ENCODE assay signal across 9 cellular contexts in genomic region chr12:55708695-55709233, GRCh38. TPM values are rescaled to one million over a fixed set of nuclear protein-coding genes. Genes with fewer than 3 reads are reported as not detected.
DNase-seq lines count a peak whose midpoint lies in the region; ATAC-seq and TF ChIP-seq lines count a peak whose summit lies in the region.
"Had no signal": no experiment of that assay in that cellular context is flagged by ENCODE, and none has a peak within 500 bp of the region (broad histone marks: within the 10 kb centered on the region; RNA-seq: fewer than 3 reads in every experiment).

No MANE protein-coding gene starts in this region.

- H3K27ac ChIP-seq in CD4-positive, alpha-beta T cell (ENCODE audit: low read depth, low read length): no peak overlapping the region
- H3K27ac ChIP-seq in OCI-LY3 (ENCODE audit: low read length) (no peak overlapping the region), gastroesophageal sphincter (peak overlapping the region; percentile 86 to 97 (median 96)), neutrophil (no peak overlapping the region), SJCRH30 (no peak overlapping the region)

- H3K4me3 Mint-ChIP-seq in CD4-positive, alpha-beta T cell: peak overlapping the region; percentile 85

- H3K4me1 ChIP-seq in OCI-LY3 (ENCODE audit: low read length) (peaks cover 17% of the 10 kb centered on the region), gastroesophageal sphincter (peaks cover 0 to 93% (median 19%) of the 10 kb centered on the region in 3 donors), neutrophil (ENCODE audit: control insufficient read depth in 1 of 2, insufficient read depth in 1 of 2, low read depth in 1 of 2, low read length in 1 of 2) (peaks cover 17 to 20% of the 10 kb centered on the region in 2 experiments), SJCRH30 (peaks cover 32% of the 10 kb centered on the region)

- peaks cover 39% of the 10 kb centered on the region for H3K27me3 Mint-ChIP-seq in CD4-positive, alpha-beta T cell

- H3K4me1 Mint-ChIP-seq in CD4-positive, alpha-beta T cell (ENCODE audit: low read depth): peaks cover 21% of the 10 kb centered on the region

- TF ChIP-seq CTCF in CD4-positive, alpha-beta T cell (IDR thresholded peaks at IDR 0.05): no peak
- TF ChIP-seq CTCF in OCI-LY3 (IDR thresholded peaks at IDR 0.05; ENCODE audit: low read depth, low read length) (no peak), gastroesophageal sphincter (IDR thresholded peaks at IDR 0.05) (no peak), neutrophil (IDR thresholded peaks at IDR 0.05) (no peak)

- peak overlapping the region; percentile 43 for H3K4me2 ChIP-seq in OCI-LY3 (ENCODE audit: low read length)

- H3K9me3 Mint-ChIP-seq in CD4-positive, alpha-beta T cell: no peaks in the 10 kb centered on the region

- no peak for TF ChIP-seq EP300 in gastroesophageal sphincter (IDR thresholded peaks at IDR 0.05)

- H4K20me1 ChIP-seq in OCI-LY3 (ENCODE audit: insufficient read depth, low read length): no peaks in the 10 kb centered on the region

- H3K4me3 ChIP-seq in OCI-LY3 (ENCODE audit: low read length) (peak overlapping the region; percentile 74; the same call in 1 of the 2 replicates), gastroesophageal sphincter (peak overlapping the region in 1 of 2 donors; percentile 85), neutrophil (ENCODE audit: low read depth in 1 of 2, low read length in 1 of 2) (peak overlapping the region; percentile 59 to 85), SJCRH30 (no peak overlapping the region)

- no peaks in the 10 kb centered on the region for H3K79me2 ChIP-seq in OCI-LY3 (ENCODE audit: low read length)

- no peaks in the 10 kb centered on the region for H3K36me3 ChIP-seq in OCI-LY3 (replicated peaks; ENCODE audit: low read depth, low read length)
- H3K36me3 ChIP-seq in gastroesophageal sphincter: no peaks in the 10 kb centered on the region
- H3K36me3 ChIP-seq in neutrophil: no peaks in the 10 kb centered on the region
- no peaks in the 10 kb centered on the region for H3K36me3 ChIP-seq in SJCRH30

- H3K9me3 ChIP-seq in CD4-positive, alpha-beta T cell (ENCODE audit: control insufficient read depth, low read length): no peaks in the 10 kb centered on the region
- H3K9me3 ChIP-seq in OCI-LY3 (ENCODE audit: insufficient read depth, low read length) (no peaks in the 10 kb centered on the region), gastroesophageal sphincter (no peaks in the 10 kb centered on the region), neutrophil (no peaks in the 10 kb centered on the region), SJCRH30 (replicated peaks) (no peaks in the 10 kb centered on the region)

- no peak for ATAC-seq in CD4-positive, alpha-beta T cell (ENCODE audit: poor library complexity)
- ATAC-seq in gastroesophageal sphincter: peak; percentile 3

- peak overlapping the region; percentile 71; the same call in 1 of the 2 replicates for H2AFZ ChIP-seq in OCI-LY3 (ENCODE audit: low read depth, low read length)

- H3K27ac Mint-ChIP-seq in CD4-positive, alpha-beta T cell: no peak overlapping the region

- DNase-seq in CD4-positive, alpha-beta T cell: no peak
- DNase-seq in foreskin melanocyte (no peak), SJCRH30 (no peak)
- DNase-seq in stimulated activated CD4-positive, alpha-beta T cell treated with anti-CD3 and anti-CD28 coated beads, Interleukin-4, amount 100 ng/mL, for 24 hours: no peak
- no peak for DNase-seq in activated CD4-positive, CD25-positive, alpha-beta regulatory T cell treated with anti-CD3 and anti-CD28 coated beads, Interleukin-2, amount 50 U/mL, for 72 hours
- DNase-seq: NCI-H1930 had no signal

- WGBS in gastroesophageal sphincter (ENCODE audit: low coverage in 1 of 2), 2 donors: 0 to 2% methylated on average over 3 of the region's 3 CpGs

- H3K27me3 ChIP-seq in CD4-positive, alpha-beta T cell (ENCODE audit: control insufficient read depth, insufficient read depth, low read length): peaks cover 7% of the 10 kb centered on the region
- peaks cover 25% of the 10 kb centered on the region for H3K27me3 ChIP-seq in OCI-LY3 (ENCODE audit: low read depth, low read length)
- H3K27me3 ChIP-seq in gastroesophageal sphincter: no peaks in the 10 kb centered on the region
- peaks cover 21% of the 10 kb centered on the region for H3K27me3 ChIP-seq in neutrophil
- H3K27me3 ChIP-seq in SJCRH30: no peaks in the 10 kb centered on the region; the same call in 1 of the 2 replicates

- intact Hi-C loops in CD4-positive, alpha-beta T cell (cut with DNase I, micrococcal nuclease): no loop called here

- no peak overlapping the region for H3K9ac ChIP-seq in OCI-LY3 (ENCODE audit: low read length)

- CTCF ChIA-PET in CD4-positive, alpha-beta T cell (lab: Charles Lee): no interaction called here

- no peak for TF ChIP-seq POLR2A in gastroesophageal sphincter (IDR thresholded peaks at IDR 0.05)

- no peaks in the 10 kb centered on the region for H3K36me3 Mint-ChIP-seq in CD4-positive, alpha-beta T cell (ENCODE audit: low read depth)

- POLR2A ChIA-PET in CD4-positive, alpha-beta T cell (lab: Charles Lee): no interaction called here

RNA-seq across cellular contexts. Expression of gene ITGA7, which starts 1.1 kb away (rescaled TPM):
- total RNA-seq in CD4-positive, alpha-beta T cell: 1 to 10 TPM; 1.2 to 1.6 TPM
- total RNA-seq in gastroesophageal sphincter: 100 to 1,000 TPM; 143 to 260 (median 182) TPM
- total RNA-seq in SJCRH30 (2014; rRNA removed; shearing (Covaris generic)): 21.8 and 27.1 TPM in 2 replicates

RNA-seq across cellular contexts. Expression of gene BLOC1S1, which starts 7.1 kb away (rescaled TPM):
- total RNA-seq in CD4-positive, alpha-beta T cell: 10 to 100 TPM; 34.8 to 36.9 TPM
- total RNA-seq in gastroesophageal sphincter: 100 to 1,000 TPM; 187 to 214 (median 196) TPM
- 66.7 and 76.2 TPM in 2 replicates for total RNA-seq in SJCRH30 (2014; rRNA removed; shearing (Covaris generic))

RNA-seq across cellular contexts. Expression of gene RDH5, which starts 11.4 kb away (rescaled TPM):
- 1 to 10 TPM; 8.8 TPM for total RNA-seq in CD4-positive, alpha-beta T cell
- total RNA-seq in gastroesophageal sphincter: 10 to 100 TPM; 18.0 to 57.0 (median 31.9) TPM
- total RNA-seq in SJCRH30 (2014; rRNA removed; shearing (Covaris generic)): 2.0 and 2.5 TPM in 2 replicates

RNA-seq across cellular contexts. Expression of gene CD63, which starts 20.0 kb away (rescaled TPM):
- 10 to 100 TPM; 34.0 to 36.4 TPM for total RNA-seq in CD4-positive, alpha-beta T cell
- total RNA-seq in gastroesophageal sphincter: 100 to 1,000 TPM; 500 to 856 (median 792) TPM
- total RNA-seq in SJCRH30 (2014; rRNA removed; shearing (Covaris generic)): 598 and 676 TPM in 2 replicates

RNA-seq across cellular contexts. Expression of gene GDF11, which starts 34.2 kb away (rescaled TPM):
- total RNA-seq in CD4-positive, alpha-beta T cell: 1 to 10 TPM; 4.4 to 6.6 TPM
- total RNA-seq in gastroesophageal sphincter: 1 to 10 TPM; 2.8 to 9.8 (median 3.6) TPM
- total RNA-seq in SJCRH30 (2014; rRNA removed; shearing (Covaris generic)): 9.1 and 10.5 TPM in 2 replicates

Comparison
In these comparisons a context has a peak if more than half of its experiments do, and no peak if none do; other contexts are left out.
1. H3K27ac ChIP-seq: peak in gastroesophageal sphincter (4 of 4); none in CD4-positive, alpha-beta T cell (single experiment), OCI-LY3 (single experiment), neutrophil (single experiment) and SJCRH30 (single experiment).